7 cellular contexts compared by ENCODE assay signal in genomic region chr2:111463956-111464355, GRCh38.
DNase-seq lines count a peak whose midpoint lies in the region; ATAC-seq and TF ChIP-seq lines count a peak whose summit lies in the region.
"Not testable (repeated sequence)": the region's sequence is repeated elsewhere in the genome, so short reads cannot be mapped to it uniquely, and the experiment has no call there.

No MANE protein-coding gene starts in this region.

- not testable (repeated sequence) for H3K27me3 Mint-ChIP-seq in activated CD4-positive, alpha-beta T cell treated with anti-CD3 and anti-CD28 coated beads, Interleukin-2, amount 10 ng/mL, durations not matched to agents 7 days and 5 days

- not testable (repeated sequence) for H3K4me3 ChIP-seq in neutrophil (ENCODE audit: low read depth in 1 of 2, low read length in 1 of 2)

- POLR2A ChIA-PET in activated CD4-positive, alpha-beta T cell treated with anti-CD3 and anti-CD28 coated beads, Interleukin-2, amount 10 ng/mL, durations not matched to agents 7 days and 5 days (lab: Charles Lee): not testable (repeated sequence)

- not testable (repeated sequence) for H3K27me3 ChIP-seq in neutrophil

- CTCF ChIA-PET in activated CD4-positive, alpha-beta T cell treated with anti-CD3 and anti-CD28 coated beads, Interleukin-2, amount 10 ng/mL, durations not matched to agents 7 days and 5 days (lab: Charles Lee): not testable (repeated sequence)

- not testable (repeated sequence) for H3K9me3 ChIP-seq in neutrophil

- ATAC-seq in GM18870 (IDR thresholded peaks at IDR 0.05; ENCODE audit: unreplicated experiment): peak; percentile 87
- ATAC-seq in GM21529 (IDR thresholded peaks at IDR 0.05; ENCODE audit: unreplicated experiment): peak; percentile 93
- ATAC-seq in HG02981 (IDR thresholded peaks at IDR 0.05; ENCODE audit: unreplicated experiment): peak; percentile 93
- peak; percentile 83 for ATAC-seq in HG03571 (IDR thresholded peaks at IDR 0.05; ENCODE audit: unreplicated experiment)
- ATAC-seq in esophagus mucosa: peak; percentile 81

- H3K27ac Mint-ChIP-seq in activated CD4-positive, alpha-beta T cell treated with anti-CD3 and anti-CD28 coated beads, Interleukin-2, amount 10 ng/mL, durations not matched to agents 7 days and 5 days: not testable (repeated sequence)

- H3K36me3 ChIP-seq in neutrophil: not testable (repeated sequence)

- H3K9me3 Mint-ChIP-seq in activated CD4-positive, alpha-beta T cell treated with anti-CD3 and anti-CD28 coated beads, Interleukin-2, amount 10 ng/mL, durations not matched to agents 7 days and 5 days: not testable (repeated sequence)

- not testable (repeated sequence) for H3K36me3 Mint-ChIP-seq in activated CD4-positive, alpha-beta T cell treated with anti-CD3 and anti-CD28 coated beads, Interleukin-2, amount 10 ng/mL, durations not matched to agents 7 days and 5 days (ENCODE audit: low read depth)

- H3K4me3 Mint-ChIP-seq in activated CD4-positive, alpha-beta T cell treated with anti-CD3 and anti-CD28 coated beads, Interleukin-2, amount 10 ng/mL, durations not matched to agents 7 days and 5 days: not testable (repeated sequence)

- H3K27ac ChIP-seq in neutrophil: peak overlapping the region; percentile 78

- H3K4me1 ChIP-seq in neutrophil (ENCODE audit: control insufficient read depth in 1 of 2, insufficient read depth in 1 of 2, low read depth in 1 of 2, low read length in 1 of 2): peaks cover 17 to 31% of the 10 kb centered on the region in 2 experiments

- peaks cover 16% of the 10 kb centered on the region for H3K4me1 Mint-ChIP-seq in activated CD4-positive, alpha-beta T cell treated with anti-CD3 and anti-CD28 coated beads, Interleukin-2, amount 10 ng/mL, durations not matched to agents 7 days and 5 days

- peak; percentile 68 for DNase-seq in activated CD4-positive, alpha-beta T cell treated with anti-CD3 and anti-CD28 coated beads, Interleukin-2, amount 10 ng/mL, durations not matched to agents 7 days and 5 days

- TF ChIP-seq CTCF in neutrophil (IDR thresholded peaks at IDR 0.05): peak; percentile 12
